In genomic region chr3:178583963-178584575, GRCh38 we compare ENCODE assay signal across 1 cellular context.
TF ChIP-seq lines count a peak whose summit lies in the region.

No MANE protein-coding gene starts in this region.

TF ChIP-seq in GM23338, 12 proteins besides CTCF, POLR2A, EP300 and RAD21 (continued from another document):
- TF ChIP-seq REST (IDR thresholded peaks at IDR 0.05; ENCODE audit: unreplicated experiment) = no peak
- no peak for TF ChIP-seq POLR2AphosphoS5 (IDR thresholded peaks at IDR 0.05; ENCODE audit: low read depth)
- TF ChIP-seq, protein P1, sequence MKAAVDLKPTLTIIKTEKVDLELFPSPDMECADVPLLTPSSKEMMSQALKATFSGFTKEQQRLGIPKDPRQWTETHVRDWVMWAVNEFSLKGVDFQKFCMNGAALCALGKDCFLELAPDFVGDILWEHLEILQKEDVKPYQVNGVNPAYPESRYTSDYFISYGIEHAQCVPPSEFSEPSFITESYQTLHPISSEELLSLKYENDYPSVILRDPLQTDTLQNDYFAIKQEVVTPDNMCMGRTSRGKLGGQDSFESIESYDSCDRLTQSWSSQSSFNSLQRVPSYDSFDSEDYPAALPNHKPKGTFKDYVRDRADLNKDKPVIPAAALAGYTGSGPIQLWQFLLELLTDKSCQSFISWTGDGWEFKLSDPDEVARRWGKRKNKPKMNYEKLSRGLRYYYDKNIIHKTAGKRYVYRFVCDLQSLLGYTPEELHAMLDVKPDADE (IDR thresholded peaks at IDR 0.05) = no peak
- TF ChIP-seq EZH2 (IDR thresholded peaks at IDR 0.05; ENCODE audit: low read depth, unreplicated experiment) = no peak
